11 cellular contexts compared by ENCODE assay signal in genomic region chr10:28375399-28376354, GRCh38.
DNase-seq lines count a peak whose midpoint lies in the region; ATAC-seq lines count a peak whose summit lies in the region.
"Had no signal": no experiment of that assay in that cellular context is flagged by ENCODE, and none has a peak within 500 bp of the region (broad histone marks: within the 10 kb centered on the region; RNA-seq: fewer than 3 reads in every experiment).

No MANE protein-coding gene starts in this region.

- DNase-seq in GM04503 (ENCODE audit: low read depth): peak; percentile 6
- peak; percentile 58 for DNase-seq in RPMI7951 (ENCODE audit: low read depth)
- DNase-seq in hepatic stellate cell (ENCODE audit: low spot score): peak; percentile 45
- DNase-seq in amygdala (lab: John Stamatoyannopoulos, UW): no peak
- no peak for DNase-seq in activated T-cell treated with anti-CD3 and anti-CD28 coated beads, Interleukin-2, amount 50 U/mL, for 48 hours
- DNase-seq in NCI-H2196 (lab: John Stamatoyannopoulos, UW; ENCODE audit: unreplicated experiment): no peak
- DNase-seq: heart right ventricle, NCI-H510A treated with DMSO at 0.1 percent for 48 hours, T-cell had no signal

- H3K4me3 Mint-ChIP-seq in stimulated activated memory B cell treated with anti-CD40 and anti-IgM and Interleukin-4, amounts not matched to agents 10 μg/mL and 1 μg/mL and 100 μg/mL, for 72 hours: no peak overlapping the region
- H3K4me3 Mint-ChIP-seq: T-cell had no signal

- no peaks in the 10 kb centered on the region for H3K36me3 Mint-ChIP-seq in stimulated activated memory B cell treated with anti-CD40 and anti-IgM and Interleukin-4, amounts not matched to agents 10 μg/mL and 1 μg/mL and 100 μg/mL, for 72 hours
- H3K36me3 Mint-ChIP-seq: IgD-negative memory B cell, T-cell had no signal

- no peaks in the 10 kb centered on the region for H3K27me3 Mint-ChIP-seq in stimulated activated memory B cell treated with anti-CD40 and anti-IgM and Interleukin-4, amounts not matched to agents 10 μg/mL and 1 μg/mL and 100 μg/mL, for 72 hours
- H3K27me3 Mint-ChIP-seq: T-cell had no signal

- H3K9me3 Mint-ChIP-seq in stimulated activated memory B cell treated with anti-CD40 and anti-IgM and Interleukin-4, amounts not matched to agents 10 μg/mL and 1 μg/mL and 100 μg/mL, for 72 hours: peaks cover 3% of the 10 kb centered on the region
- H3K9me3 Mint-ChIP-seq: T-cell had no signal

- H3K4me1 Mint-ChIP-seq in stimulated activated memory B cell treated with anti-CD40 and anti-IgM and Interleukin-4, amounts not matched to agents 10 μg/mL and 1 μg/mL and 100 μg/mL, for 72 hours: no peaks in the 10 kb centered on the region

- ATAC-seq in stimulated activated memory B cell treated with anti-CD40 and anti-IgM and Interleukin-4, amounts not matched to agents 10 μg/mL and 1 μg/mL and 100 μg/mL, for 72 hours: no peak
- ATAC-seq: T-cell had no signal

- H3K27ac Mint-ChIP-seq in stimulated activated memory B cell treated with anti-CD40 and anti-IgM and Interleukin-4, amounts not matched to agents 10 μg/mL and 1 μg/mL and 100 μg/mL, for 72 hours: peak overlapping the region; percentile 13
- H3K27ac Mint-ChIP-seq: IgD-negative memory B cell had no signal

Comparison
In these comparisons a context has a peak if more than half of its experiments do, and no peak if none do; other contexts are left out.
1. DNase-seq: peak in GM04503 (single experiment), RPMI7951 (single experiment) and hepatic stellate cell (single experiment); none in amygdala (0 of 56), activated T-cell treated with anti-CD3 and anti-CD28 coated beads, Interleukin-2, amount 50 U/mL, for 48 hours (0 of 2) and NCI-H2196 (single experiment).